1 cellular context compared by ENCODE assay signal in the genomic region with DNA sequence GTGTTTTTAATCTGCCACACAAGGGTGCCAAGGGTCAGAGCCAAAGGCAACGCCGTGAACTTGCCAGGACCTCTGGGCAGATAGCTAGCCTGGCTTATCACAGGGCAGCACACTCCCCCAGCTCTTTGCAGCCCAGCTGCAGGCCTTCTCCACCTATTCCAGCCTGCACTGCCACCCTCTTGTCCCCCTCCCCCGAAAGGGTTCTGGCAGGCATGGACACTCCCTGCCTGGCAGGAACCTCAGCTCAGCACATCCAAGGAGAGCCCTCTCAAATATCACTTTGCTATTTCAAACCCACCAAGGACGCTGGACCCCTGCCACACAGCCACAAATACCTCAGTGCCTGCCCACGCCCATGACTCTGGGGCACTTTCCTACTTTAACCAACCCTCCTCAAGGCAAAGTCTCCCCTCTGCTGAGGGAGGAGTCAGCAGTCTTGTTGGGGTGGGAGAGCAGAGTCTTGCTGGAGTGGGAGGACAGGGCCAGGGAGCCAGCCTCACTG.
TF ChIP-seq lines count a peak whose summit lies in the region.

No MANE protein-coding gene starts in this region.

TF ChIP-seq in WTC11, 78 proteins besides CTCF, POLR2A, EP300 and RAD21 (continued from another document):
- TF ChIP-seq, protein P1, sequence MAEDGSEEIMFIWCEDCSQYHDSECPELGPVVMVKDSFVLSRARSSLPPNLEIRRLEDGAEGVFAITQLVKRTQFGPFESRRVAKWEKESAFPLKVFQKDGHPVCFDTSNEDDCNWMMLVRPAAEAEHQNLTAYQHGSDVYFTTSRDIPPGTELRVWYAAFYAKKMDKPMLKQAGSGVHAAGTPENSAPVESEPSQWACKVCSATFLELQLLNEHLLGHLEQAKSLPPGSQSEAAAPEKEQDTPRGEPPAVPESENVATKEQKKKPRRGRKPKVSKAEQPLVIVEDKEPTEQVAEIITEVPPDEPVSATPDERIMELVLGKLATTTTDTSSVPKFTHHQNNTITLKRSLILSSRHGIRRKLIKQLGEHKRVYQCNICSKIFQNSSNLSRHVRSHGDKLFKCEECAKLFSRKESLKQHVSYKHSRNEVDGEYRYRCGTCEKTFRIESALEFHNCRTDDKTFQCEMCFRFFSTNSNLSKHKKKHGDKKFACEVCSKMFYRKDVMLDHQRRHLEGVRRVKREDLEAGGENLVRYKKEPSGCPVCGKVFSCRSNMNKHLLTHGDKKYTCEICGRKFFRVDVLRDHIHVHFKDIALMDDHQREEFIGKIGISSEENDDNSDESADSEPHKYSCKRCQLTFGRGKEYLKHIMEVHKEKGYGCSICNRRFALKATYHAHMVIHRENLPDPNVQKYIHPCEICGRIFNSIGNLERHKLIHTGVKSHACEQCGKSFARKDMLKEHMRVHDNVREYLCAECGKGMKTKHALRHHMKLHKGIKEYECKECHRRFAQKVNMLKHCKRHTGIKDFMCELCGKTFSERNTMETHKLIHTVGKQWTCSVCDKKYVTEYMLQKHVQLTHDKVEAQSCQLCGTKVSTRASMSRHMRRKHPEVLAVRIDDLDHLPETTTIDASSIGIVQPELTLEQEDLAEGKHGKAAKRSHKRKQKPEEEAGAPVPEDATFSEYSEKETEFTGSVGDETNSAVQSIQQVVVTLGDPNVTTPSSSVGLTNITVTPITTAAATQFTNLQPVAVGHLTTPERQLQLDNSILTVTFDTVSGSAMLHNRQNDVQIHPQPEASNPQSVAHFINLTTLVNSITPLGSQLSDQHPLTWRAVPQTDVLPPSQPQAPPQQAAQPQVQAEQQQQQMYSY (CRISPR knock-in tag; IDR thresholded peaks at IDR 0.05), result no peak
- TF ChIP-seq ELF4 (CRISPR knock-in tag; IDR thresholded peaks at IDR 0.05; ENCODE audit: low read depth) (no peak), ZNF416 (CRISPR knock-in tag; IDR thresholded peaks at IDR 0.05) (no peak), FOXK1 (CRISPR knock-in tag; IDR thresholded peaks at IDR 0.05) (no peak), JAZF1 (CRISPR knock-in tag; IDR thresholded peaks at IDR 0.05) (no peak)
- TF ChIP-seq, protein P2, sequence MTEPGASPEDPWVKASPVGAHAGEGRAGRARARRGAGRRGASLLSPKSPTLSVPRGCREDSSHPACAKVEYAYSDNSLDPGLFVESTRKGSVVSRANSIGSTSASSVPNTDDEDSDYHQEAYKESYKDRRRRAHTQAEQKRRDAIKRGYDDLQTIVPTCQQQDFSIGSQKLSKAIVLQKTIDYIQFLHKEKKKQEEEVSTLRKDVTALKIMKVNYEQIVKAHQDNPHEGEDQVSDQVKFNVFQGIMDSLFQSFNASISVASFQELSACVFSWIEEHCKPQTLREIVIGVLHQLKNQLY (CRISPR knock-in tag; IDR thresholded peaks at IDR 0.05), result no peak
